Comparison of ENCODE assay signal across 8 cellular contexts in genomic region chr16:57042157-57043111, GRCh38. TPM values are rescaled to one million over a fixed set of nuclear protein-coding genes. Genes with fewer than 3 reads are reported as not detected.
DNase-seq lines count a peak whose midpoint lies in the region; ATAC-seq, FAIRE-seq and TF ChIP-seq lines count a peak whose summit lies in the region.

No MANE protein-coding gene starts in this region.

- intact Hi-C loops in mammary epithelial cell (cut with micrococcal nuclease): no loop called here

- no peak for TF ChIP-seq CTCF in mammary epithelial cell (conservative IDR thresholded peaks at IDR 0.05 in 1 of 2, IDR thresholded peaks at IDR 0.05 in 1 of 2; ENCODE audit: extremely low read depth in 1 of 2, insufficient read depth in 1 of 2, low read depth in 1 of 2, low read length in 2 of 2)

- no peak overlapping the region for H2AFZ ChIP-seq in mammary epithelial cell (ENCODE audit: low read depth, low read length)

- no peak overlapping the region for H3K27ac ChIP-seq in mammary epithelial cell (ENCODE audit: insufficient read depth, low read depth, low read length)

- BruUV-seq in mammary epithelial cell (replicated peaks; lab: Mats Ljungman, UMichigan): no TSS peak

- no peaks in the 10 kb centered on the region for H3K27me3 ChIP-seq in mammary epithelial cell (ENCODE audit: insufficient read depth, low read length)

- WGBS in mammary epithelial cell (ENCODE audit: low coverage, missing lambda C conversion rate): 59% methylated on average over 13 of the region's 14 CpGs

- no peaks in the 10 kb centered on the region for H3K79me2 ChIP-seq in mammary epithelial cell (ENCODE audit: insufficient read depth, low read length)

- H3K4me1 ChIP-seq in mammary epithelial cell (ENCODE audit: insufficient read depth, low read length): peaks cover 10% of the 10 kb centered on the region

- H3K9me3 ChIP-seq in mammary epithelial cell (replicated peaks; ENCODE audit: insufficient read depth, low read length): no peaks in the 10 kb centered on the region

- H4K20me1 ChIP-seq in mammary epithelial cell (ENCODE audit: insufficient read depth, low read length): no peaks in the 10 kb centered on the region

- CTCF ChIA-PET in mammary epithelial cell (lab: Charles Lee; ENCODE audit: low non-redundant PET): interaction anchor here (0.5 to 0.9 kb wide), 2 partner anchors 78 to 180 kb away, joined by 3 to 8 read pairs; no protein-coding TSS in a partner anchor

- in situ Hi-C loops in mammary epithelial cell (cut with MboI; ENCODE audit: low sequenced_read_pairs in 2 of 2): no loop called here

- DNase-seq in T-helper 9 cell: peak; percentile 40
- DNase-seq in mammary epithelial cell: peak; percentile 75
- peak; percentile 32 for DNase-seq in stimulated activated CD8-positive, alpha-beta memory T cell treated with anti-CD3 and anti-CD28 coated beads, Interleukin-15, amount 100 ng/mL, for 24 hours (ENCODE audit: low read depth)
- DNase-seq in inferior parietal cortex (ENCODE audit: extremely low spot score): no peak
- no peak for DNase-seq in NCI-H524 (lab: John Stamatoyannopoulos, UW)
- DNase-seq in frontal cortex (ENCODE audit: low spot score in 2 of 2): no peak

- no peak for FAIRE-seq in frontal cortex (lab: Jason Lieb, UNC)

- ATAC-seq in GM18861 (IDR thresholded peaks at IDR 0.05; ENCODE audit: unreplicated experiment): peak; percentile 70
- ATAC-seq in HG03060 (IDR thresholded peaks at IDR 0.05; ENCODE audit: low read depth, unreplicated experiment): peak; percentile 64

- dilution Hi-C loops in mammary epithelial cell (cut with HindIII; ENCODE audit: low sequenced_read_pairs): no loop called here

- no peak overlapping the region for H3K9ac ChIP-seq in mammary epithelial cell (ENCODE audit: insufficient read depth, low read length)

- H3K4me2 ChIP-seq in mammary epithelial cell (ENCODE audit: insufficient read depth, low read depth, low read length): peak overlapping the region; percentile 9

- no peaks in the 10 kb centered on the region for H3K36me3 ChIP-seq in mammary epithelial cell (ENCODE audit: insufficient read depth, low read length)

- no peak overlapping the region for H3K4me3 ChIP-seq in mammary epithelial cell (replicated peaks in 1 of 3; ENCODE audit: insufficient read depth in 1 of 3, low read depth in 2 of 3, low read length in 3 of 3)

RNA-seq across cellular contexts. Expression of gene CPNE2, which starts 49.9 kb away (rescaled TPM):
- 10 to 100 TPM in 1 of 2 donors, 1 to 10 TPM in 1; 7.3 to 24.0 TPM for total RNA-seq in mammary epithelial cell
- polyA plus RNA-seq in mammary epithelial cell: 44.5 TPM
- 35.7 TPM for polyA minus RNA-seq in mammary epithelial cell
- total RNA-seq in frontal cortex: 44.8 TPM

RNA-seq across cellular contexts. Expression of gene NLRC5, which starts 53.1 kb away (rescaled TPM):
- total RNA-seq in mammary epithelial cell (10 to 100 TPM in 1 of 2 donors, 1 to 10 TPM in 1; 2.7 to 10.2 TPM), frontal cortex (0.41 TPM)
- 2.8 TPM for polyA plus RNA-seq in mammary epithelial cell
- 12.4 TPM for polyA minus RNA-seq in mammary epithelial cell

Comparison
In these comparisons a context has a peak if more than half of its experiments do, and no peak if none do; other contexts are left out.
1. DNase-seq: peak in T-helper 9 cell (single experiment), mammary epithelial cell (single experiment) and stimulated activated CD8-positive, alpha-beta memory T cell treated with anti-CD3 and anti-CD28 coated beads, Interleukin-15, amount 100 ng/mL, for 24 hours (single experiment); none in inferior parietal cortex (single experiment), NCI-H524 (0 of 2) and frontal cortex (0 of 2).